ENCODE assay signal across 8 cellular contexts in genomic region chr5:179794575-179794974, GRCh38. TPM values are rescaled to one million over a fixed set of nuclear protein-coding genes. Genes with fewer than 3 reads are reported as not detected.
DNase-seq lines count a peak whose midpoint lies in the region; TF ChIP-seq lines count a peak whose summit lies in the region.

No MANE protein-coding gene starts in this region.

- H3K4me3 ChIP-seq in CD8-positive, alpha-beta memory T cell (ENCODE audit: low read length) = peak overlapping the region; percentile 47
- no peak overlapping the region for H3K4me3 ChIP-seq in NT2/D1 (ENCODE audit: insufficient read length, low read depth)
- no peak overlapping the region for H3K4me3 ChIP-seq in endocrine pancreas (ENCODE audit: control insufficient read depth, insufficient read depth, low read length)

- H3K27me3 Mint-ChIP-seq in CD8-positive, alpha-beta memory T cell = no peaks in the 10 kb centered on the region
- no peaks in the 10 kb centered on the region for H3K27me3 Mint-ChIP-seq in osteocyte (ENCODE audit: unreplicated experiment)
- peaks cover 17% of the 10 kb centered on the region for H3K27me3 Mint-ChIP-seq in endothelial cell (ENCODE audit: unreplicated experiment)

- H3K9ac ChIP-seq in NT2/D1 (ENCODE audit: insufficient read length, low read depth) (peak overlapping the region; percentile 81), endocrine pancreas (ENCODE audit: control insufficient read depth, insufficient read depth, low read length) (peak overlapping the region; percentile 84)

- POLR2A ChIA-PET in CD8-positive, alpha-beta memory T cell (lab: Charles Lee) = interaction anchor here (0.6 to 1.9 kb wide), 7 partner anchors 11 to 171 kb away, joined by 4 to 8 read pairs (median 5); partner anchors contain the start of genes HNRNPH1, MAML1, MGAT4B and SQSTM1

- no peak overlapping the region for H3K27ac ChIP-seq in CD8-positive, alpha-beta memory T cell (ENCODE audit: low read depth, low read length)

- TF ChIP-seq CTCF in osteocyte (IDR thresholded peaks at IDR 0.05) (no peak), endothelial cell (IDR thresholded peaks at IDR 0.05; ENCODE audit: unreplicated experiment) (no peak)

- H3K36me3 Mint-ChIP-seq in CD8-positive, alpha-beta memory T cell = peaks cover 0 to 23% (median 2%) of the 10 kb centered on the region in 3 donors
- H3K36me3 Mint-ChIP-seq in osteocyte (ENCODE audit: unreplicated experiment) (peaks cover 9% of the 10 kb centered on the region), endothelial cell (ENCODE audit: low read depth, unreplicated experiment) (peaks cover 18% of the 10 kb centered on the region)

- no peaks in the 10 kb centered on the region for H3K9me3 Mint-ChIP-seq in CD8-positive, alpha-beta memory T cell
- H3K9me3 Mint-ChIP-seq in osteocyte (ENCODE audit: unreplicated experiment) (no peaks in the 10 kb centered on the region), endothelial cell (ENCODE audit: unreplicated experiment) (no peaks in the 10 kb centered on the region)

- peaks cover 9% of the 10 kb centered on the region for H3K36me3 ChIP-seq in CD8-positive, alpha-beta memory T cell (ENCODE audit: insufficient read depth, low read length)
- H3K36me3 ChIP-seq in NT2/D1 (ENCODE audit: insufficient read depth, insufficient read length, low read length) = peaks cover 30% of the 10 kb centered on the region
- no peaks in the 10 kb centered on the region for H3K36me3 ChIP-seq in endocrine pancreas (ENCODE audit: control insufficient read depth, insufficient read depth, low read length)

- no peaks in the 10 kb centered on the region for H3K9me3 ChIP-seq in CD8-positive, alpha-beta memory T cell (ENCODE audit: low read length)
- H3K9me3 ChIP-seq in NT2/D1 (ENCODE audit: insufficient read depth, low read length) = no peaks in the 10 kb centered on the region
- H3K9me3 ChIP-seq in endocrine pancreas (ENCODE audit: control insufficient read depth, low read length) = no peaks in the 10 kb centered on the region

- DNase-seq in CD8-positive, alpha-beta memory T cell = no peak
- DNase-seq in NT2/D1 (ENCODE audit: low read depth, low spot score) = no peak
- no peak for DNase-seq in osteocyte (ENCODE audit: extremely low spot score, unreplicated experiment)
- DNase-seq in hippocampal formation (lab: John Stamatoyannopoulos, UW) = no peak
- no peak for DNase-seq in inferior parietal cortex (ENCODE audit: extremely low spot score)
- DNase-seq in endothelial cell (ENCODE audit: low spot score) = no peak
- DNase-seq in NCI-H2171 treated with DMSO at 0.1 percent for 48 hours (lab: John Stamatoyannopoulos, UW) = no peak

- peak overlapping the region in 6 of 8 donors; percentile 39 to 94 (median 88) for H3K27ac Mint-ChIP-seq in CD8-positive, alpha-beta memory T cell
- H3K27ac Mint-ChIP-seq in osteocyte (ENCODE audit: unreplicated experiment) = no peak overlapping the region
- no peak overlapping the region for H3K27ac Mint-ChIP-seq in endothelial cell (ENCODE audit: unreplicated experiment)

- peaks cover 28% of the 10 kb centered on the region for H3K4me1 ChIP-seq in CD8-positive, alpha-beta memory T cell (ENCODE audit: insufficient read depth, low read length)
- H3K4me1 ChIP-seq in NT2/D1 (ENCODE audit: insufficient read depth, insufficient read length) (peaks cover 11% of the 10 kb centered on the region), endocrine pancreas (ENCODE audit: control insufficient read depth, insufficient read depth, low read length) (no peaks in the 10 kb centered on the region)

- H3K4me3 Mint-ChIP-seq in CD8-positive, alpha-beta memory T cell = peak overlapping the region; percentile 37 to 88 (median 61)
- H3K4me3 Mint-ChIP-seq in osteocyte (ENCODE audit: unreplicated experiment) = peak overlapping the region; percentile 60
- H3K4me3 Mint-ChIP-seq in endothelial cell (ENCODE audit: unreplicated experiment) = no peak overlapping the region

- no peaks in the 10 kb centered on the region for H3K27me3 ChIP-seq in CD8-positive, alpha-beta memory T cell (ENCODE audit: insufficient read depth, low read length, poor library complexity, severe bottlenecking)
- H3K27me3 ChIP-seq in NT2/D1 (ENCODE audit: insufficient read depth, insufficient read length) (no peaks in the 10 kb centered on the region), endocrine pancreas (ENCODE audit: control insufficient read depth, insufficient read depth, low read length) (no peaks in the 10 kb centered on the region)

- CTCF ChIA-PET in CD8-positive, alpha-beta memory T cell (lab: Charles Lee) = interaction anchor here (1.6 to 5.9 kb wide), 3 partner anchors 30 to 64 kb away, joined by 3 to 61 read pairs (median 5); partner anchors contain the start of gene MAML1

- peaks cover 27 to 39% (median 28%) of the 10 kb centered on the region in 3 donors for H3K4me1 Mint-ChIP-seq in CD8-positive, alpha-beta memory T cell
- H3K4me1 Mint-ChIP-seq in osteocyte (ENCODE audit: unreplicated experiment) (peaks cover 14% of the 10 kb centered on the region), endothelial cell (ENCODE audit: unreplicated experiment) (peaks cover 7% of the 10 kb centered on the region)

RNA-seq across cellular contexts. Expression of gene LTC4S, which starts 0.8 kb away (rescaled TPM):
- total RNA-seq in CD8-positive, alpha-beta memory T cell = 1 to 10 TPM in 1 of 2 experiments, under 1 TPM in 1; 0.57 to 1.0 TPM
- 4.0 TPM for polyA plus RNA-seq in CD8-positive, alpha-beta memory T cell
- total RNA-seq in osteocyte = 1.1 and 2.4 TPM in 2 replicates
- total RNA-seq in endothelial cell (ENCODE audit: unreplicated experiment) = 1.0 TPM

RNA-seq across cellular contexts. Expression of gene MGAT4B, which starts 12.1 kb away (rescaled TPM):
- 100 to 1,000 TPM in 1 of 2 experiments, 10 to 100 TPM in 1; 94.0 to 103 TPM for total RNA-seq in CD8-positive, alpha-beta memory T cell
- 21.0 TPM for polyA plus RNA-seq in CD8-positive, alpha-beta memory T cell
- 185 and 198 TPM in 2 replicates for total RNA-seq in osteocyte
- 163 TPM for total RNA-seq in endothelial cell (ENCODE audit: unreplicated experiment)

RNA-seq across cellular contexts. Expression of gene SQSTM1, which starts 26.1 kb away (rescaled TPM):
- 100 to 1,000 TPM; 158 to 179 TPM for total RNA-seq in CD8-positive, alpha-beta memory T cell
- 212 TPM for polyA plus RNA-seq in CD8-positive, alpha-beta memory T cell
- 447 and 458 TPM in 2 replicates for total RNA-seq in osteocyte
- total RNA-seq in endothelial cell (ENCODE audit: unreplicated experiment) = 82.2 TPM

Comparison
In these comparisons a context has a peak if more than half of its experiments do, and no peak if none do; other contexts are left out.
1. H3K27ac Mint-ChIP-seq: peak in CD8-positive, alpha-beta memory T cell (6 of 8); none in osteocyte (single experiment) and endothelial cell (single experiment).